22 cellular contexts compared by ENCODE assay signal in genomic region chr16:27481282-27481934, GRCh38.
"Had no signal": no experiment of that assay in that cellular context is flagged by ENCODE, and none has a peak within 500 bp of the region (broad histone marks: within the 10 kb centered on the region; RNA-seq: fewer than 3 reads in every experiment).

No MANE protein-coding gene starts in this region.

- H3K27me3 ChIP-seq: foreskin keratinocyte, stomach, upper lobe of left lung had no signal

- H3K4me1 ChIP-seq: foreskin keratinocyte, stomach, upper lobe of left lung had no signal

- H3K4me1 Mint-ChIP-seq: activated naive CD4-positive, alpha-beta T cell treated with anti-CD3 and anti-CD28 coated beads, Interleukin-2, amount 50 U/mL, for 24 hours; nephron had no signal

- H3K27me3 Mint-ChIP-seq: activated naive CD4-positive, alpha-beta T cell treated with anti-CD3 and anti-CD28 coated beads, Interleukin-2, amount 50 U/mL, for 24 hours had no signal

- DNase-seq: activated CD4-positive, alpha-beta T cell treated with anti-CD3 and anti-CD28 coated beads for 48 hours; activated CD4-positive, CD25-positive, alpha-beta regulatory T cell; activated CD8-positive, alpha-beta memory T cell treated with anti-CD3 and anti-CD28 coated beads, Interleukin-2, amount 50 U/mL, for 48 hours; activated effector memory CD4-positive, alpha-beta T cell treated with anti-CD3 and anti-CD28 coated beads, Interleukin-2, amount 50 U/mL, for 16 hours; activated T-cell treated with anti-CD3 and anti-CD28 coated beads, Interleukin-2, amount 50 U/mL, for 48 hours; dermis blood vessel endothelial cell; foreskin keratinocyte; glutamatergic neuron; hippocampal formation; midbrain; nucleus accumbens; stimulated activated CD4-positive, alpha-beta T cell treated with anti-CD3 and anti-CD28 coated beads, Interleukin-15, amount 100 ng/mL, for 24 hours; stimulated activated CD4-positive, alpha-beta T cell treated with anti-CD3 and anti-CD28 coated beads, Interleukin-2, amount 100 ng/mL, for 48 hours; stomach; T-helper 1 cell; T1000; upper lobe of left lung had no signal

- H3K9me3 ChIP-seq: stomach, upper lobe of left lung had no signal

- H3K9me3 Mint-ChIP-seq: activated naive CD4-positive, alpha-beta T cell treated with anti-CD3 and anti-CD28 coated beads, Interleukin-2, amount 50 U/mL, for 24 hours; nephron had no signal

- ATAC-seq: foreskin keratinocyte had no signal

- H3K27ac Mint-ChIP-seq: activated naive CD4-positive, alpha-beta T cell treated with anti-CD3 and anti-CD28 coated beads, Interleukin-2, amount 50 U/mL, for 24 hours had no signal

- H3K4me3 Mint-ChIP-seq: activated naive CD4-positive, alpha-beta T cell treated with anti-CD3 and anti-CD28 coated beads, Interleukin-2, amount 50 U/mL, for 24 hours; nephron had no signal

- H3K27ac ChIP-seq: epithelial cell of prostate, foreskin keratinocyte, stomach, upper lobe of left lung had no signal

- H3K4me3 ChIP-seq: lung, skin epidermis, stomach, upper lobe of left lung had no signal
